10 cellular contexts compared by ENCODE assay signal in genomic region chr11:30165652-30166051, GRCh38.
"Had no signal": no experiment of that assay in that cellular context is flagged by ENCODE, and none has a peak within 500 bp of the region (broad histone marks: within the 10 kb centered on the region; RNA-seq: fewer than 3 reads in every experiment).

No MANE protein-coding gene starts in this region.

- ATAC-seq: HCT116, HepG2 had no signal

- H3K4me1 ChIP-seq: HAP-1 had no signal

- DNase-seq: GM23248, GOT3, H7, HFFc6, KBM-7 had no signal

- FAIRE-seq: HepG2 had no signal

- H3K9ac ChIP-seq: GM23248, KMS-11 had no signal

- H3K9me3 ChIP-seq: HAP-1 had no signal

- H3K36me3 ChIP-seq: HAP-1 had no signal

- H3K4me2 ChIP-seq: KMS-11 had no signal

- H3K4me3 ChIP-seq: GM23248, HAP-1 had no signal

- H2AFZ ChIP-seq: GM23248 had no signal

- H3K27ac ChIP-seq: GM23248, HL-60, KMS-11 had no signal
